ENCODE assay signal across 1 cellular context in genomic region chr6:125104425-125104824, GRCh38.
TF ChIP-seq lines count a peak whose summit lies in the region.

No MANE protein-coding gene starts in this region.

TF ChIP-seq in HEK293, 187 proteins besides CTCF, POLR2A, EP300 and RAD21 (continued from another document):
- no peak for TF ChIP-seq ZNF398 (tag by site-specific recombination; IDR thresholded peaks at IDR 0.05)
- TF ChIP-seq ZBTB11 (tag by site-specific recombination; conservative IDR thresholded peaks at IDR 0.05; ENCODE audit: low read depth): peak; percentile 59
- peak; percentile 28; the same call in 1 of the 2 replicates for TF ChIP-seq ZNF335 (tag by site-specific recombination; conservative IDR thresholded peaks at IDR 0.05)
- TF ChIP-seq ZXDB (tag by site-specific recombination; IDR thresholded peaks at IDR 0.05): no peak
- TF ChIP-seq ZIC2 (tag by site-specific recombination; IDR thresholded peaks at IDR 0.05): peak; percentile 88
- 0 out of 2 replicates have a peak, but pooled peaks have one; percentile 18 for TF ChIP-seq ZNF558 (tag by site-specific recombination; IDR thresholded peaks at IDR 0.05)
- TF ChIP-seq ZNF24 (tag by site-specific recombination; IDR thresholded peaks at IDR 0.05): no peak
- TF ChIP-seq ZNF626 (tag by site-specific recombination; IDR thresholded peaks at IDR 0.05): no peak
- TF ChIP-seq OSR2 (tag by site-specific recombination; IDR thresholded peaks at IDR 0.05): peak; percentile 90
- TF ChIP-seq SCRT2 (tag by site-specific recombination; IDR thresholded peaks at IDR 0.05): peak; percentile 79
- TF ChIP-seq GFI1B (tag by site-specific recombination; IDR thresholded peaks at IDR 0.05): peak; percentile 9; the same call in 1 of the 2 replicates
- peak; percentile 70 for TF ChIP-seq IKZF3 (tag by site-specific recombination; IDR thresholded peaks at IDR 0.05)
- 0 out of 2 replicates have a peak, but pooled peaks have one; percentile 42 for TF ChIP-seq ZBTB8A (tag by site-specific recombination; IDR thresholded peaks at IDR 0.05)
- peak; percentile 85 for TF ChIP-seq ZSCAN30 (tag by site-specific recombination; IDR thresholded peaks at IDR 0.05)
- no peak for TF ChIP-seq ZNF148 (tag by site-specific recombination; IDR thresholded peaks at IDR 0.05; ENCODE audit: borderline replicate concordance)
- peak; percentile 61; the same call in 1 of the 2 replicates for TF ChIP-seq ZNF561 (tag by site-specific recombination; IDR thresholded peaks at IDR 0.05; ENCODE audit: borderline replicate concordance)
- no peak for TF ChIP-seq ZNF768 (tag by site-specific recombination; IDR thresholded peaks at IDR 0.05)
- TF ChIP-seq ZNF133 (tag by site-specific recombination; IDR thresholded peaks at IDR 0.05): 0 out of 2 replicates have a peak, but pooled peaks have one; percentile 9
- peak; percentile 85 for TF ChIP-seq ZBTB44 (tag by site-specific recombination; IDR thresholded peaks at IDR 0.05)
